In the genomic region with DNA sequence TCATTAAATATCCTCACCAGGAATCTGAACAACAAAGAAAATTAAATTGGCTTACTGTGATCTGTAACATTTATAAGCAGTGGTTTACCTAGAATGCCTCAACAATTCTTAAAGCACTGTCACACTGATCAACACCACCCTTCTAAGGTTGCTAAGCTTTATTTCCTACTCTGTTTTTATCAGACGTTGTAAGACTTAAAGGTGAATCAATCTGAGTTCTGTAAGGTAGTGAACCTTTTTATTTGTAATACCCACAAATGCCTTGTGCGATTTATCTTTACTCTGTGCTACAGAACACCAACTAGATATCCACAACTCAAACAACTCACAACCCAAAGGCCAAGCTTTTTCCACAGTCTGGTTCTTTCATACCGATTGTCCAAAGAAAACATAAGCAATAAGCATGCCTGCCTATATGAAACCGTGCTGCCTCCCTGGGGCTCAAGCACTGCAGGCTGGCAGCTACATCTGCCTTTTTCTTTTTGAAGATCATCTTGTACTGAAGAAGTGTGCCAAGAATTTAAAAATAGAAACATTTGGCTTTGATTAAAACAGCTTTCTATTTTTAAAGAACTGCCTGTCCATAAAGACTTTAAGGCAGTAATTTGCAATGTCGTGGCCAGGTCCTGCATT, we compare ENCODE assay signal across 12 cellular contexts.
DNase-seq lines count a peak whose midpoint lies in the region; ATAC-seq, FAIRE-seq and TF ChIP-seq lines count a peak whose summit lies in the region.
"Had no signal": no experiment of that assay in that cellular context is flagged by ENCODE, and none has a peak within 500 bp of the region (broad histone marks: within the 10 kb centered on the region; RNA-seq: fewer than 3 reads in every experiment).

No MANE protein-coding gene starts in this region.

- no peak overlapping the region for H2AFZ ChIP-seq in HepG2 (ENCODE audit: low read length)

- no peaks in the 10 kb centered on the region for H3K27me3 ChIP-seq in HepG2 (ENCODE audit: control insufficient read depth in 1 of 2, insufficient read depth in 2 of 2, low read length in 2 of 2)
- H3K27me3 ChIP-seq: esophagus squamous epithelium had no signal

- no peaks in the 10 kb centered on the region for H3K36me3 ChIP-seq in HepG2 (replicated peaks in 1 of 2; ENCODE audit: control insufficient read depth in 1 of 2, insufficient read depth in 2 of 2, low read length in 2 of 2)
- H3K36me3 ChIP-seq: esophagus squamous epithelium had no signal

- ATAC-seq in left cardiac atrium: peak; percentile 85 to 95
- no peak for ATAC-seq in HepG2
- no peak for ATAC-seq in T-helper 17 cell

- CTCF ChIA-PET in HepG2 (lab: Yijun Ruan, JAX; ENCODE audit: low intra/inter-chr PET ratio, low total read pairs): no interaction called here

- no peak overlapping the region for H3K27ac ChIP-seq in HepG2 (ENCODE audit: extremely low read length, insufficient read depth, low read length)
- H3K27ac ChIP-seq: esophagus squamous epithelium had no signal

- no peaks in the 10 kb centered on the region for H3K4me1 Mint-ChIP-seq in T-helper 17 cell

- intact Hi-C loops in left cardiac atrium (cut with DNase I): no loop called here
- intact Hi-C loops in HepG2 (cut with micrococcal nuclease; ENCODE audit: unreplicated experiment): no loop called here

- POLR2A ChIA-PET in HepG2 (lab: Yijun Ruan, JAX): no interaction called here

- no peak for TF ChIP-seq RAD21 in HepG2 (CRISPR knock-in tag; IDR thresholded peaks at IDR 0.05)

- BruUV-seq in HepG2 (replicated peaks; lab: Mats Ljungman, UMichigan): no TSS peak

- DNase-seq in NCI-H2196 (lab: John Stamatoyannopoulos, UW; ENCODE audit: unreplicated experiment): peak; percentile 4
- peak; percentile 29 for DNase-seq in astrocyte of the hippocampus (ENCODE audit: low read depth, low spot score)
- DNase-seq in left cardiac atrium: peak; percentile 33
- peak; percentile 47 for DNase-seq in skeletal muscle cell (ENCODE audit: low read depth)
- no peak for DNase-seq in NK-92 (lab: John Stamatoyannopoulos, UW; ENCODE audit: unreplicated experiment)
- no peak for DNase-seq in HepG2 (ENCODE audit: low spot score)
- no peak for DNase-seq in T-helper 17 cell
- DNase-seq: activated CD8-positive, alpha-beta memory T cell treated with anti-CD3 and anti-CD28 coated beads for 24 hours; activated naive CD4-positive, alpha-beta T cell treated with Interleukin-2 at 50 U/mL for 16 hours; esophagus squamous epithelium; NCI-H526 treated with DMSO at 0.1 percent for 48 hours had no signal

- no peaks in the 10 kb centered on the region for H4K20me1 ChIP-seq in HepG2 (ENCODE audit: insufficient read depth, low read length)

- H3K9ac ChIP-seq in HepG2 (ENCODE audit: insufficient read depth, low read depth, low read length): no peak overlapping the region

- no peak for TF ChIP-seq CTCF in HepG2 (CRISPR knock-in tag; IDR thresholded peaks at IDR 0.05)

- no peak overlapping the region for H3K4me3 Mint-ChIP-seq in T-helper 17 cell

- H3K79me2 ChIP-seq in HepG2 (ENCODE audit: insufficient read depth, low read length): no peaks in the 10 kb centered on the region

- H3K36me3 Mint-ChIP-seq in T-helper 17 cell (ENCODE audit: low read depth): no peaks in the 10 kb centered on the region

- FAIRE-seq in HepG2 (lab: Jason Lieb, UNC): no peak
- FAIRE-seq: colon had no signal

- H3K4me3 ChIP-seq in skeletal muscle cell (ENCODE audit: low read depth, low read length) (no peak overlapping the region), HepG2 (replicated peaks in 1 of 3; ENCODE audit: insufficient read depth in 1 of 3, low read depth in 2 of 3, low read length in 3 of 3) (no peak overlapping the region)
- H3K4me3 ChIP-seq: esophagus squamous epithelium had no signal

- WGBS in HepG2 (ENCODE audit: low lambda C conversion rate): 4% methylated on average over 5 of the region's 5 CpGs

- TF ChIP-seq POLR2A in HepG2 (IDR thresholded peaks at IDR 0.05; ENCODE audit: insufficient read depth in 1 of 2, low read depth in 2 of 2, low read length in 2 of 2): no peak

- H3K9me3 ChIP-seq in HepG2 (ENCODE audit: low read length): 0 out of 2 replicates have a peak, but pooled peaks cover 8% of the 10 kb centered on the region
- H3K9me3 ChIP-seq in T-helper 17 cell (ENCODE audit: control insufficient read depth, low read length, poor library complexity, severe bottlenecking): no peaks in the 10 kb centered on the region
- H3K9me3 ChIP-seq: esophagus squamous epithelium had no signal

- H3K27ac Mint-ChIP-seq in T-helper 17 cell: no peak overlapping the region

- in situ Hi-C loops in HepG2 (cut with HindIII; ENCODE audit: extremely low pct_ligation_motif_present, low pct_unique_long_range_greater_than_20kb): no loop called here

- no peaks in the 10 kb centered on the region for H3K4me1 ChIP-seq in HepG2 (ENCODE audit: insufficient read depth, low read length)
- H3K4me1 ChIP-seq: esophagus squamous epithelium had no signal

- H3K27me3 Mint-ChIP-seq in T-helper 17 cell: no peaks in the 10 kb centered on the region

- TF ChIP-seq EP300 in HepG2 (IDR thresholded peaks at IDR 0.05; ENCODE audit: low read depth in 2 of 2, low read length in 2 of 2): no peak
- TF ChIP-seq EP300 in HepG2 (CRISPR knock-in tag; IDR thresholded peaks at IDR 0.05; ENCODE audit: borderline replicate concordance): no peak

- H3K4me2 ChIP-seq in HepG2 (ENCODE audit: low read depth, low read length): no peak overlapping the region

TF ChIP-seq in HepG2, 621 proteins besides CTCF, POLR2A, EP300 and RAD21:
- no peak for TF ChIP-seq TBL1XR1 (IDR thresholded peaks at IDR 0.05; ENCODE audit: borderline replicate concordance, low read length, partially characterized antibody)
- no peak for TF ChIP-seq REL (CRISPR knock-in tag; conservative IDR thresholded peaks at IDR 0.05)
- TF ChIP-seq ZNF644 (CRISPR knock-in tag; IDR thresholded peaks at IDR 0.05; ENCODE audit: low read depth): no peak
- no peak for TF ChIP-seq ARHGAP35 (CRISPR knock-in tag; IDR thresholded peaks at IDR 0.05; ENCODE audit: borderline replicate concordance)
- TF ChIP-seq ZNF333 (CRISPR knock-in tag; IDR thresholded peaks at IDR 0.05; ENCODE audit: borderline replicate concordance): no peak
- no peak for TF ChIP-seq ZC3H4 (CRISPR knock-in tag; IDR thresholded peaks at IDR 0.05; ENCODE audit: borderline replicate concordance)
- TF ChIP-seq TOPORS (CRISPR knock-in tag; IDR thresholded peaks at IDR 0.05): no peak
- TF ChIP-seq, protein P1, sequence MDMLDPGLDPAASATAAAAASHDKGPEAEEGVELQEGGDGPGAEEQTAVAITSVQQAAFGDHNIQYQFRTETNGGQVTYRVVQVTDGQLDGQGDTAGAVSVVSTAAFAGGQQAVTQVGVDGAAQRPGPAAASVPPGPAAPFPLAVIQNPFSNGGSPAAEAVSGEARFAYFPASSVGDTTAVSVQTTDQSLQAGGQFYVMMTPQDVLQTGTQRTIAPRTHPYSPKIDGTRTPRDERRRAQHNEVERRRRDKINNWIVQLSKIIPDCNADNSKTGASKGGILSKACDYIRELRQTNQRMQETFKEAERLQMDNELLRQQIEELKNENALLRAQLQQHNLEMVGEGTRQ (IDR thresholded peaks at IDR 0.05; ENCODE audit: low read depth, low read length): no peak
- TF ChIP-seq, protein P1 (CRISPR knock-in tag; IDR thresholded peaks at IDR 0.05; ENCODE audit: borderline replicate concordance): no peak
- TF ChIP-seq FOXK1 (CRISPR knock-in tag; IDR thresholded peaks at IDR 0.05; ENCODE audit: borderline replicate concordance, low read depth): no peak
- TF ChIP-seq, protein P2, sequence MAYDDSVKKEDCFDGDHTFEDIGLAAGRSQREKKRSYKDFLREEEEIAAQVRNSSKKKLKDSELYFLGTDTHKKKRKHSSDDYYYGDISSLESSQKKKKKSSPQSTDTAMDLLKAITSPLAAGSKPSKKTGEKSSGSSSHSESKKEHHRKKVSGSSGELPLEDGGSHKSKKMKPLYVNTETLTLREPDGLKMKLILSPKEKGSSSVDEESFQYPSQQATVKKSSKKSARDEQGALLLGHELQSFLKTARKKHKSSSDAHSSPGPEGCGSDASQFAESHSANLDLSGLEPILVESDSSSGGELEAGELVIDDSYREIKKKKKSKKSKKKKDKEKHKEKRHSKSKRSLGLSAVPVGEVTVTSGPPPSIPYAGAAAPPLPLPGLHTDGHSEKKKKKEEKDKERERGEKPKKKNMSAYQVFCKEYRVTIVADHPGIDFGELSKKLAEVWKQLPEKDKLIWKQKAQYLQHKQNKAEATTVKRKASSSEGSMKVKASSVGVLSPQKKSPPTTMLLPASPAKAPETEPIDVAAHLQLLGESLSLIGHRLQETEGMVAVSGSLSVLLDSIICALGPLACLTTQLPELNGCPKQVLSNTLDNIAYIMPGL (CRISPR knock-in tag; IDR thresholded peaks at IDR 0.05; ENCODE audit: borderline replicate concordance in 1 of 2, low read depth in 1 of 2): no peak
- no peak for TF ChIP-seq WIZ (CRISPR knock-in tag; IDR thresholded peaks at IDR 0.05)
- TF ChIP-seq ZNF224 (CRISPR knock-in tag; IDR thresholded peaks at IDR 0.05): no peak

Comparison
In these comparisons a context has a peak if more than half of its experiments do, and no peak if none do; other contexts are left out.
1. DNase-seq: peak in NCI-H2196 (single experiment), astrocyte of the hippocampus (single experiment), left cardiac atrium (single experiment) and skeletal muscle cell (single experiment); none in NK-92 (single experiment), HepG2 (single experiment) and T-helper 17 cell (0 of 3).
2. ATAC-seq: peak in left cardiac atrium (2 of 2); none in HepG2 (single experiment) and T-helper 17 cell (single experiment).